In the genomic region with DNA sequence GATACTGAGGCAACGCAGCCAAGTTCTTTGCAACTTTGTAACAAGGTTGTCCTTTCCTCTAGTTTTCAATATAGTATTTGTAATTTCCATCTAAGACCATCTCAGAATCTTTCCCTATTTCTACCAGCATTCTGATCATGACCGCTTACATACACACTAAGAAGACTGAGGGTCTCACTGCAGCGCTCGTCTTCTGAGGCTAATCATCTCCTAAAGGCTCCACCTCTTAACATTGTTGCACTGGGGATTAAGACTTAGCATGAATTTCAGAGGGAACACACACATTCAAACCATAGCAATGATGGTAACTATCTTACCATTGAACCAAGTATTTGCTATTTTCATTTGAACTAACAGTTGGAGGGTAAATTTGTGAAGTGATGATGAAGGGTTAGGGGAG, we compare ENCODE assay signal across 10 cellular contexts.
"Had no signal": no experiment of that assay in that cellular context is flagged by ENCODE, and none has a peak within 500 bp of the region (broad histone marks: within the 10 kb centered on the region; RNA-seq: fewer than 3 reads in every experiment).

No MANE protein-coding gene starts in this region.

- ATAC-seq: gastroesophageal sphincter, T-cell had no signal

- H3K36me3 ChIP-seq: gastroesophageal sphincter, thyroid gland had no signal

- H3K4me1 ChIP-seq: gastroesophageal sphincter, thyroid gland had no signal

- H3K9me3 ChIP-seq: gastroesophageal sphincter, thyroid gland had no signal

- H3K27me3 ChIP-seq: gastroesophageal sphincter, thyroid gland had no signal

- H3K4me3 ChIP-seq: gastroesophageal sphincter, thyroid gland had no signal

- DNase-seq: activated CD4-positive, alpha-beta T cell treated with anti-CD3 and anti-CD28 coated beads for 1 hour; activated CD4-positive, alpha-beta T cell treated with anti-CD3 and anti-CD28 coated beads, Interleukin-2, amount 50 U/mL, for 48 hours; activated naive CD4-positive, alpha-beta T cell treated with anti-CD3 and anti-CD28 coated beads, Interleukin-2, amount 10 ng/mL, durations not matched to agents 7 days and 5 days; activated T-cell treated with anti-CD3 and anti-CD28 coated beads, Interleukin-2, amount 50 U/mL, for 1 hour; dermis blood vessel endothelial cell; immature natural killer cell; T-cell; T-helper 9 cell; thyroid gland had no signal

- H3K27ac ChIP-seq: gastroesophageal sphincter, thyroid gland had no signal
